In the genomic region with DNA sequence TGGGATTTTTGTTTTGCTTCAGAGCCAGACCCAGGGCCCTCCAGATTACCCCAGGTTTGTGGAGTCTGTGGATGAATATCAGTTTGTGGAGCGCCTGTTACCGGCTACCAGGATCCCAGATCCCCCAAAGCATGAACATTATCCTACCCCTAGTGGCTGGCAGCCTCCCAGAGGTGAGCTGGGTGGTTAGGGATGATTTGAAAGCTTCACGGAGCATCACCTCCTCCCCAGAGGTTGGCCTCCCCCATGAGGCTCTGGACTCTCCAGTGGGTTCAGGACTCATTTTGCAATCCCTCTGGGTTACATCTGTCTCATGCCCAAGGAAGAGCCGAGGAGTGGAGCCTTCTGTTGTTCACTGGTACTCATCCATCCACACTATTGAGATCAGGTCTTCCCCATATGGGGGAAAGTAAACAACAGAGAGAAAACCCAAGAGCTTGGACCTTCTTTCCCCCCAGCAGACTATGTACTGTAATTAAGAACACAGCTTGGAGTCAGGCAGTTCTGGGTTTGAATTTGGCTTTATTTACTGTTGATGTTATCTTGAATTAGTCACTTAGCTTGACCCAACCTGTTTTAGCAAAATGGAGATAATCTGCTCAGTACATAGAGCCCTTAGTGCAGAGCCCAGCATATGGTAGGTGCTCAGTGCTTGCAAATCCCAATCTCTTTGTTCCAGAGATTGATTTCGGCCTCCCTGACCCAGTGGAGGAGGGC, we compare ENCODE assay signal across 1 cellular context.
TF ChIP-seq lines count a peak whose summit lies in the region.

No MANE protein-coding gene starts in this region.

TF ChIP-seq in K562, 482 proteins besides CTCF, POLR2A, EP300 and RAD21:
- peak; percentile 26 to 75; a peak in 1 of 4 replicates for TF ChIP-seq FOXA3 (CRISPR knock-in tag; conservative IDR thresholded peaks at IDR 0.05 in 1 of 2, IDR thresholded peaks at IDR 0.05 in 1 of 2)
- TF ChIP-seq KDM1A (IDR thresholded peaks at IDR 0.05), result peak; percentile 62 to 65; a peak in 1 of 4 replicates
- TF ChIP-seq GATA2 (CRISPR knock-in tag; IDR thresholded peaks at IDR 0.05), result no peak
- no peak for TF ChIP-seq ZNF311 (CRISPR knock-in tag; IDR thresholded peaks at IDR 0.05)
- TF ChIP-seq TEAD4 (IDR thresholded peaks at IDR 0.05; ENCODE audit: low read length), result peak; percentile 37; the same call in 1 of the 2 replicates
- TF ChIP-seq TEAD4 (CRISPR knock-in tag; IDR thresholded peaks at IDR 0.05; ENCODE audit: borderline replicate concordance), result no peak
- no peak for TF ChIP-seq TSC22D4 (tag; IDR thresholded peaks at IDR 0.05)
- TF ChIP-seq ZNF586 (CRISPR knock-in tag; conservative IDR thresholded peaks at IDR 0.05), result no peak
- no peak for TF ChIP-seq NONO (IDR thresholded peaks at IDR 0.05; ENCODE audit: low read depth in 2 of 2, low read length in 1 of 2)
- TF ChIP-seq ZNF143 (CRISPR knock-in tag; IDR thresholded peaks at IDR 0.05), result no peak
- TF ChIP-seq, protein P1, sequence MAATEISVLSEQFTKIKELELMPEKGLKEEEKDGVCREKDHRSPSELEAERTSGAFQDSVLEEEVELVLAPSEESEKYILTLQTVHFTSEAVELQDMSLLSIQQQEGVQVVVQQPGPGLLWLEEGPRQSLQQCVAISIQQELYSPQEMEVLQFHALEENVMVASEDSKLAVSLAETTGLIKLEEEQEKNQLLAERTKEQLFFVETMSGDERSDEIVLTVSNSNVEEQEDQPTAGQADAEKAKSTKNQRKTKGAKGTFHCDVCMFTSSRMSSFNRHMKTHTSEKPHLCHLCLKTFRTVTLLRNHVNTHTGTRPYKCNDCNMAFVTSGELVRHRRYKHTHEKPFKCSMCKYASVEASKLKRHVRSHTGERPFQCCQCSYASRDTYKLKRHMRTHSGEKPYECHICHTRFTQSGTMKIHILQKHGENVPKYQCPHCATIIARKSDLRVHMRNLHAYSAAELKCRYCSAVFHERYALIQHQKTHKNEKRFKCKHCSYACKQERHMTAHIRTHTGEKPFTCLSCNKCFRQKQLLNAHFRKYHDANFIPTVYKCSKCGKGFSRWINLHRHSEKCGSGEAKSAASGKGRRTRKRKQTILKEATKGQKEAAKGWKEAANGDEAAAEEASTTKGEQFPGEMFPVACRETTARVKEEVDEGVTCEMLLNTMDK (IDR thresholded peaks at IDR 0.05; ENCODE audit: borderline replicate concordance, insufficient read depth, low read depth, low read length, poor library complexity, severe bottlenecking), result no peak
- no peak for TF ChIP-seq TCF7L2 (IDR thresholded peaks at IDR 0.05; ENCODE audit: low read depth, low read length)
- TF ChIP-seq FOSL1 (tag; conservative IDR thresholded peaks at IDR 0.05), result peak; percentile 82
- no peak for TF ChIP-seq BMI1 (IDR thresholded peaks at IDR 0.05; ENCODE audit: low read length)
- TF ChIP-seq TAL1 (IDR thresholded peaks at IDR 0.05), result peak; percentile 30; the same call in 1 of the 2 replicates
- no peak for TF ChIP-seq JUND (IDR thresholded peaks at IDR 0.05; ENCODE audit: borderline replicate concordance, low read depth, low read length)
- peak; percentile 24; the same call in 1 of the 3 replicates for TF ChIP-seq JUND (tag; IDR thresholded peaks at IDR 0.05; ENCODE audit: borderline replicate concordance, low read depth, low read length)
- TF ChIP-seq CBFA2T2 (conservative IDR thresholded peaks at IDR 0.05), result peak; percentile 48
- peak; percentile 48 for TF ChIP-seq ARID1B (IDR thresholded peaks at IDR 0.05)
- TF ChIP-seq CBFA2T3 (IDR thresholded peaks at IDR 0.05), result peak; percentile 72
- TF ChIP-seq, protein P2, sequence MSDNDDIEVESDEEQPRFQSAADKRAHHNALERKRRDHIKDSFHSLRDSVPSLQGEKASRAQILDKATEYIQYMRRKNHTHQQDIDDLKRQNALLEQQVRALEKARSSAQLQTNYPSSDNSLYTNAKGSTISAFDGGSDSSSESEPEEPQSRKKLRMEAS (CRISPR knock-in tag; IDR thresholded peaks at IDR 0.05), result peak; percentile 26; the same call in 1 of the 2 replicates
- TF ChIP-seq KDM2B (CRISPR knock-in tag; IDR thresholded peaks at IDR 0.05), result no peak
- TF ChIP-seq DPF2 (IDR thresholded peaks at IDR 0.05), result 0 out of 2 replicates have a peak, but pooled peaks have one; percentile 41
- TF ChIP-seq FOXP1 (CRISPR knock-in tag; IDR thresholded peaks at IDR 0.05), result peak; percentile 40; the same call in 1 of the 2 replicates
- TF ChIP-seq, protein P3, sequence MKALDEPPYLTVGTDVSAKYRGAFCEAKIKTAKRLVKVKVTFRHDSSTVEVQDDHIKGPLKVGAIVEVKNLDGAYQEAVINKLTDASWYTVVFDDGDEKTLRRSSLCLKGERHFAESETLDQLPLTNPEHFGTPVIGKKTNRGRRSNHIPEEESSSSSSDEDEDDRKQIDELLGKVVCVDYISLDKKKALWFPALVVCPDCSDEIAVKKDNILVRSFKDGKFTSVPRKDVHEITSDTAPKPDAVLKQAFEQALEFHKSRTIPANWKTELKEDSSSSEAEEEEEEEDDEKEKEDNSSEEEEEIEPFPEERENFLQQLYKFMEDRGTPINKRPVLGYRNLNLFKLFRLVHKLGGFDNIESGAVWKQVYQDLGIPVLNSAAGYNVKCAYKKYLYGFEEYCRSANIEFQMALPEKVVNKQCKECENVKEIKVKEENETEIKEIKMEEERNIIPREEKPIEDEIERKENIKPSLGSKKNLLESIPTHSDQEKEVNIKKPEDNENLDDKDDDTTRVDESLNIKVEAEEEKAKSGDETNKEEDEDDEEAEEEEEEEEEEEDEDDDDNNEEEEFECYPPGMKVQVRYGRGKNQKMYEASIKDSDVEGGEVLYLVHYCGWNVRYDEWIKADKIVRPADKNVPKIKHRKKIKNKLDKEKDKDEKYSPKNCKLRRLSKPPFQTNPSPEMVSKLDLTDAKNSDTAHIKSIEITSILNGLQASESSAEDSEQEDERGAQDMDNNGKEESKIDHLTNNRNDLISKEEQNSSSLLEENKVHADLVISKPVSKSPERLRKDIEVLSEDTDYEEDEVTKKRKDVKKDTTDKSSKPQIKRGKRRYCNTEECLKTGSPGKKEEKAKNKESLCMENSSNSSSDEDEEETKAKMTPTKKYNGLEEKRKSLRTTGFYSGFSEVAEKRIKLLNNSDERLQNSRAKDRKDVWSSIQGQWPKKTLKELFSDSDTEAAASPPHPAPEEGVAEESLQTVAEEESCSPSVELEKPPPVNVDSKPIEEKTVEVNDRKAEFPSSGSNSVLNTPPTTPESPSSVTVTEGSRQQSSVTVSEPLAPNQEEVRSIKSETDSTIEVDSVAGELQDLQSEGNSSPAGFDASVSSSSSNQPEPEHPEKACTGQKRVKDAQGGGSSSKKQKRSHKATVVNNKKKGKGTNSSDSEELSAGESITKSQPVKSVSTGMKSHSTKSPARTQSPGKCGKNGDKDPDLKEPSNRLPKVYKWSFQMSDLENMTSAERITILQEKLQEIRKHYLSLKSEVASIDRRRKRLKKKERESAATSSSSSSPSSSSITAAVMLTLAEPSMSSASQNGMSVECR (CRISPR knock-in tag; IDR thresholded peaks at IDR 0.05), result 0 out of 2 replicates have a peak, but pooled peaks have one; percentile 40
